ENCODE assay signal across 9 cellular contexts in the genomic region with DNA sequence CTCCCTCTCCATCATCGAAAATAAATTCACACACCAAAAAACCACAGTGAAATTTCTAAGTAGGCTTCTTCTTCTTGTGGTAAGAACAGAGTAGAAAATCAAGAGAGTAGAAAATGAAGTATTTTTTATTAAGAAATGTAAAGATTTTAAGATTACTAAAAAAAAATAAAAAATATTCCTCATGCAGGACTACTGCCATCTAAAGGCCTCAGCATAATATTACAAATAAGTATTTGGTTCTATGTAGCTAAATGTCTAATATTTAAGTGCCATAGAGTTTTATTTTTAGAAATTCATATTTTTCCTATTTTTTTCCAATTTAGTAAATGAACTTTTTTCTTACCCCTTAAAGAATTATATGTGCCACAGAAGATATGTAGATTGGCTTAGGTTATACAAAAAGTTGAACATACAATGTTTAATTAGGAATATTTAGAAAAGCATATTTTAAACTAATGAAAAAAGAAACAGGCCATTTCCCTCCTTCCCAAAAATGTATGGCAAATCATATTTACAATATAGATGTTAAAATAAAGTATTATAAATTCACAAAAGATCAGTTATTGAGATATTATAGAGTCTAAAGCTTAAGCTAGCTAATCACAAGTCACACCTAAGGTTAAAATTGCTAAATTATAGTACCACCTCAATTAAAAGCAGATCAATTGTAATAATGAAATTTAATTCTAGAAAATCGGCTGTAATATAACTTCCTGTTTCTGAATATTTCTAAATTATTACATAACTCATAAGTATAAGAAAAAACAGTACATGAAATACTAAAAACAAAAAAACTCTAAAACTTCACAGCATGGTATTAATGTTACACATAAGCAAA. TPM values are rescaled to one million over a fixed set of nuclear protein-coding genes. Genes with fewer than 3 reads are reported as not detected.
DNase-seq lines count a peak whose midpoint lies in the region; ATAC-seq and TF ChIP-seq lines count a peak whose summit lies in the region.
"Had no signal": no experiment of that assay in that cellular context is flagged by ENCODE, and none has a peak within 500 bp of the region (broad histone marks: within the 10 kb centered on the region; RNA-seq: fewer than 3 reads in every experiment).

No MANE protein-coding gene starts in this region.

- intact Hi-C loops in thyroid gland (cut with DNase I), result no loop called here

- H3K9me3 ChIP-seq in SK-N-SH (peaks cover 9% of the 10 kb centered on the region; the same call in 1 of the 2 replicates), thyroid gland (no peaks in the 10 kb centered on the region)

- no peak for TF ChIP-seq EP300 in SK-N-SH (IDR thresholded peaks at IDR 0.05; ENCODE audit: borderline replicate concordance in 1 of 2, low read depth in 1 of 2, low read length in 1 of 2)

- CTCF ChIA-PET in SK-N-SH (lab: Yijun Ruan, JAX), result interaction anchor here (0.7 to 2.7 kb wide), 9 partner anchors 10 to 85 kb away, joined by 3 to 15 read pairs (median 3); partner anchors contain the start of gene FRK

- no peaks in the 10 kb centered on the region for H3K36me3 ChIP-seq in SK-N-SH (replicated peaks in 1 of 2; ENCODE audit: control insufficient read depth in 1 of 2, insufficient read depth in 2 of 2, low read length in 1 of 2)
- no peaks in the 10 kb centered on the region for H3K36me3 ChIP-seq in thyroid gland

- ATAC-seq in SK-N-SH treated with all-trans-retinoic acid at 6 μM for 48 hours (no peak), HG02852 (IDR thresholded peaks at IDR 0.05; ENCODE audit: unreplicated experiment) (no peak), HG02981 (IDR thresholded peaks at IDR 0.05; ENCODE audit: unreplicated experiment) (no peak)

- H3K79me2 ChIP-seq in SK-N-SH (ENCODE audit: insufficient read depth), result 0 out of 2 replicates have a peak, but pooled peaks cover 2% of the 10 kb centered on the region

- H3F3A ChIP-seq in SK-N-SH (replicated peaks; ENCODE audit: insufficient read depth), result peaks cover 21% of the 10 kb centered on the region

- H2AFZ ChIP-seq in SK-N-SH (ENCODE audit: low read depth), result no peak overlapping the region

- H3K27me3 ChIP-seq in SK-N-SH (ENCODE audit: insufficient read depth), result no peaks in the 10 kb centered on the region
- no peaks in the 10 kb centered on the region for H3K27me3 ChIP-seq in thyroid gland

- POLR2A ChIA-PET in SK-N-SH (lab: Yijun Ruan, JAX), result no interaction called here

- DNase-seq in SK-N-SH (peak; percentile 16), OCI-M1 (lab: John Stamatoyannopoulos, UW) (peak; percentile 34), fibroblast of peridontal ligament (ENCODE audit: extremely low read depth) (peak; percentile 61), thyroid gland (no peak), mesenteric fat pad (ENCODE audit: low spot score) (no peak)

- 23% methylated on average over 2 of the region's 2 CpGs for WGBS in SK-N-SH (ENCODE audit: low lambda C conversion rate)
- WGBS in thyroid gland, 2 donors, result 37 to 81% methylated on average over 2 of the region's 2 CpGs

- no peaks in the 10 kb centered on the region for H4K20me1 ChIP-seq in SK-N-SH (ENCODE audit: insufficient read depth)

- H3K4me1 ChIP-seq in SK-N-SH (ENCODE audit: control insufficient read depth in 1 of 2, insufficient read depth in 2 of 2, low read depth in 1 of 2, low read length in 1 of 2) (peaks cover 0 to 8% of the 10 kb centered on the region in 2 experiments; a peak in 2 of 4 replicates), thyroid gland (peaks cover 6 to 7% of the 10 kb centered on the region in 2 donors)

- no peaks in the 10 kb centered on the region for H3K9me2 ChIP-seq in SK-N-SH

- peak; percentile 62 for TF ChIP-seq CTCF in SK-N-SH (IDR thresholded peaks at IDR 0.05)
- TF ChIP-seq CTCF in thyroid gland (IDR thresholded peaks at IDR 0.05), result peak in 4 of 6 experiments; percentile 18 to 59 (median 52)

- peak; percentile 47; the same call in 1 of the 2 replicates for TF ChIP-seq RAD21 in SK-N-SH (IDR thresholded peaks at IDR 0.05; ENCODE audit: low read length)

- H3K4me3 ChIP-seq in SK-N-SH (ENCODE audit: low read depth in 2 of 2, low read length in 1 of 2) (no peak overlapping the region), thyroid gland (replicated peaks in 1 of 3) (no peak overlapping the region)

- H3K4me2 ChIP-seq in SK-N-SH, result no peak overlapping the region

- H3K9ac ChIP-seq in SK-N-SH, result no peak overlapping the region

- H3K27ac ChIP-seq in SK-N-SH (ENCODE audit: low read depth in 2 of 2, low read length in 1 of 2) (no peak overlapping the region; a peak in 1 of 4 replicates), thyroid gland (no peak overlapping the region)

- no peak for TF ChIP-seq POLR2A in thyroid gland (IDR thresholded peaks at IDR 0.05)

TF ChIP-seq in SK-N-SH, 30 proteins besides CTCF, POLR2A, EP300 and RAD21:
- no peak for TF ChIP-seq MXI1 (IDR thresholded peaks at IDR 0.05; ENCODE audit: low read depth, low read length)
- TF ChIP-seq GABPA (IDR thresholded peaks at IDR 0.05; ENCODE audit: low read depth), result no peak
- no peak for TF ChIP-seq MAX (IDR thresholded peaks at IDR 0.05; ENCODE audit: low read depth)
- TF ChIP-seq ELF1 (IDR thresholded peaks at IDR 0.05), result no peak
- no peak for TF ChIP-seq USF2 (IDR thresholded peaks at IDR 0.05; ENCODE audit: borderline replicate concordance, low read depth, low read length)

TF ChIP-seq in SK-N-SH treated with all-trans-retinoic acid at 6 μM for 48 hours, 23 proteins besides CTCF, POLR2A, EP300 and RAD21:
- TF ChIP-seq ZNF565 (CRISPR knock-in tag; conservative IDR thresholded peaks at IDR 0.05; ENCODE audit: low read depth) (no peak), ZFP3 (CRISPR knock-in tag; IDR thresholded peaks at IDR 0.05) (no peak), RARB (CRISPR knock-in tag; IDR thresholded peaks at IDR 0.05) (no peak), TOX (CRISPR knock-in tag; IDR thresholded peaks at IDR 0.05; ENCODE audit: borderline replicate concordance) (no peak)
- TF ChIP-seq, protein P1, sequence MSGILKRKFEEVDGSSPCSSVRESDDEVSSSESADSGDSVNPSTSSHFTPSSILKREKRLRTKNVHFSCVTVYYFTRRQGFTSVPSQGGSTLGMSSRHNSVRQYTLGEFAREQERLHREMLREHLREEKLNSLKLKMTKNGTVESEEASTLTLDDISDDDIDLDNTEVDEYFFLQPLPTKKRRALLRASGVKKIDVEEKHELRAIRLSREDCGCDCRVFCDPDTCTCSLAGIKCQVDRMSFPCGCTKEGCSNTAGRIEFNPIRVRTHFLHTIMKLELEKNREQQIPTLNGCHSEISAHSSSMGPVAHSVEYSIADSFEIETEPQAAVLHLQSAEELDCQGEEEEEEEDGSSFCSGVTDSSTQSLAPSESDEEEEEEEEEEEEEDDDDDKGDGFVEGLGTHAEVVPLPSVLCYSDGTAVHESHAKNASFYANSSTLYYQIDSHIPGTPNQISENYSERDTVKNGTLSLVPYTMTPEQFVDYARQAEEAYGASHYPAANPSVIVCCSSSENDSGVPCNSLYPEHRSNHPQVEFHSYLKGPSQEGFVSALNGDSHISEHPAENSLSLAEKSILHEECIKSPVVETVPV (CRISPR knock-in tag; IDR thresholded peaks at IDR 0.05), result no peak

RNA-seq across cellular contexts. Expression of gene NT5DC1, which starts 3.5 kb away (rescaled TPM):
- 20.3 and 21.0 TPM in 2 replicates for polyA plus RNA-seq in SK-N-SH (2012; rRNA removed)
- 18.5 and 23.5 TPM in 2 replicates for polyA plus RNA-seq in SK-N-SH (2012; cell fraction: cytosol; rRNA removed)
- polyA plus RNA-seq in SK-N-SH (2012; cell fraction: nucleus; rRNA removed), result 7.4 and 18.2 TPM in 2 replicates
- total RNA-seq in thyroid gland (10 to 100 TPM; 17.5 to 35.7 (median 22.1) TPM), mesenteric fat pad (38.4 TPM)

RNA-seq across cellular contexts. Expression of gene COL10A1, which starts 28.7 kb away (rescaled TPM):
- polyA plus RNA-seq in SK-N-SH (2012; rRNA removed), result 4.5 and 5.1 TPM in 2 replicates
- 4.7 and 5.5 TPM in 2 replicates for polyA plus RNA-seq in SK-N-SH (2012; cell fraction: cytosol; rRNA removed)
- 3.6 and 4.3 TPM in 2 replicates for polyA plus RNA-seq in SK-N-SH (2012; cell fraction: nucleus; rRNA removed)
- total RNA-seq in thyroid gland (under 1 TPM in 1 of 4 donors, not detected in 3; 0.78 TPM), mesenteric fat pad (0.29 TPM)
- polyA plus RNA-seq: adipose tissue had no signal

RNA-seq across cellular contexts. Expression of gene FRK, which starts 36.5 kb away (rescaled TPM):
- under 0.01 and 0.02 TPM in 2 replicates for polyA plus RNA-seq in SK-N-SH (2012; rRNA removed)
- under 0.01 and 0.01 TPM in 2 replicates for polyA plus RNA-seq in SK-N-SH (2012; cell fraction: cytosol; rRNA removed)
- polyA plus RNA-seq in SK-N-SH (2012; cell fraction: nucleus; rRNA removed), result under 0.01 and 0.01 TPM in 2 replicates
- total RNA-seq in thyroid gland (1 to 10 TPM; 1.2 to 3.5 (median 2.4) TPM), mesenteric fat pad (0.80 TPM)

Comparison
In these comparisons a context has a peak if more than half of its experiments do, and no peak if none do; other contexts are left out.
1. DNase-seq: peak in SK-N-SH (single experiment), OCI-M1 (single experiment) and fibroblast of peridontal ligament (single experiment); none in thyroid gland (0 of 2) and mesenteric fat pad (single experiment).